ENCODE assay signal across 1 cellular context in genomic region chr16:70643264-70643663, GRCh38. TPM values are rescaled to one million over a fixed set of nuclear protein-coding genes. Genes with fewer than 3 reads are reported as not detected.
"Had no signal": no experiment of that assay in that cellular context is flagged by ENCODE, and none has a peak within 500 bp of the region (broad histone marks: within the 10 kb centered on the region; RNA-seq: fewer than 3 reads in every experiment).

No MANE protein-coding gene starts in this region.

RNA-seq across cellular contexts. Expression of gene IL34, which starts 3.1 kb away (rescaled TPM):
- polyA plus RNA-seq: immature natural killer cell had no signal

RNA-seq across cellular contexts. Expression of gene MTSS2, which starts 42.6 kb away (rescaled TPM):
- polyA plus RNA-seq: immature natural killer cell had no signal
